8 cellular contexts compared by ENCODE assay signal in the genomic region with DNA sequence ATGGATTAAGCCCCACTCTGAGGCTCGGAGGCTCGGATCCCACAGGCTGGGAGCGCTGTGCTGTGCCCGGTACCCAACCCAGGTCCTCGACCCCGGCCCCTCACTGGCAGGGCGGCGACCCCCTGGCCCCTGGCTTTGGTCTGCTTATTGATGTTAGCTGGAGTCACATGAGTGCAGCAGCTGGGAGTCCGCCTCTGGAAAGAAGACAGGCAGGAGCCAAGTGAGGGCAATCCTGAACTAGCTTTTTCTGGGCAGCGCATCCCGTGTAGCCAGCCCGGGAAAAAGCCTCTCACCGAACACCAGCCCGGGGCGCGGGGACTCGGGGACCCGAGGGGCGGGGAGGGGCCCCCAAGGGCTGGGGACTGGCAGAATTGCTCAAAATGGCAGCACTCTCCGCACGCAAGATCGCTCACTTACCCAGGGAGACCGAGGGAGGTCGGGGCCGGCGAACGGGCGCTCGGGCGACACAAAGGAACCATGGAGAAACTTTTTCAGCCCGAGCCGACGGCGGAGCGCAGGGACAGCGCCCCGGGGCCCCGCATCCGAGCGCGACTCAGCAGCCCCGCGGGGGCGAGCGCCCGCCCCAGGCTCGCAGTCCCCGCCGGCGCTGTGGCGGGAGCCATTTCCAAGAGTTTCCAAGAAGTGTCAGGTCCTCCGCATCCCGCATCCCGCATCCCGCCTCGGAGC. TPM values are rescaled to one million over a fixed set of nuclear protein-coding genes. Genes with fewer than 3 reads are reported as not detected.
A peak's percentile ranks its signal among the peaks of the same experiment; 100 is the strongest.
DNase-seq lines count a peak whose midpoint lies in the region; ATAC-seq and TF ChIP-seq lines count a peak whose summit lies in the region.

No MANE protein-coding gene starts in this region.

- H3K9me3 ChIP-seq in ectodermal cell (ENCODE audit: control insufficient read depth, low read length) (no peaks in the 10 kb centered on the region), neural cell (ENCODE audit: low read length) (no peaks in the 10 kb centered on the region)

- no peaks in the 10 kb centered on the region for H3K9me2 ChIP-seq in neural cell (ENCODE audit: insufficient read depth, low read length)

- peak overlapping the region; percentile 80 for H3K27ac ChIP-seq in ectodermal cell (ENCODE audit: insufficient read depth, low read depth, low read length, poor library complexity, severe bottlenecking)
- H3K27ac ChIP-seq in neural cell (ENCODE audit: low read length): peak overlapping the region; percentile 38

- H3K36me3 Mint-ChIP-seq in HFFc6 (ENCODE audit: low read depth): no peaks in the 10 kb centered on the region

- peaks cover 4% of the 10 kb centered on the region; the same call in 1 of the 2 replicates for H3K9me3 Mint-ChIP-seq in HFFc6

- peaks cover 3% of the 10 kb centered on the region for H3K36me3 ChIP-seq in ectodermal cell (ENCODE audit: control insufficient read depth, insufficient read depth, low read length)
- peaks cover 6% of the 10 kb centered on the region for H3K36me3 ChIP-seq in neural cell (ENCODE audit: insufficient read depth, low read length)

- TF ChIP-seq EP300 in neural cell (conservative IDR thresholded peaks at IDR 0.05; ENCODE audit: poor library complexity, severe bottlenecking): no peak

- TF ChIP-seq CTCF in neural cell (IDR thresholded peaks at IDR 0.05; ENCODE audit: poor library complexity, severe bottlenecking) (no peak), HFFc6 (IDR thresholded peaks at IDR 0.05) (no peak)

- no peak overlapping the region for H3K27ac Mint-ChIP-seq in HFFc6

- peak; percentile 43 for DNase-seq in COR-L47 (lab: John Stamatoyannopoulos, UW)
- DNase-seq in cerebellar nuclear complex (lab: John Stamatoyannopoulos, UW): no peak
- DNase-seq in HFFc6: no peak
- DNase-seq in GOT3 (lab: John Stamatoyannopoulos, UW): no peak

- H3K4me3 ChIP-seq in ectodermal cell (ENCODE audit: insufficient read depth, low read depth, low read length): peak overlapping the region; percentile 80
- peak overlapping the region; percentile 75 for H3K4me3 ChIP-seq in neural cell (ENCODE audit: low read length)

- peaks cover 32% of the 10 kb centered on the region for H3K27me3 ChIP-seq in ectodermal cell (ENCODE audit: control insufficient read depth, insufficient read depth, low read length, poor library complexity, severe bottlenecking)
- no peaks in the 10 kb centered on the region for H3K27me3 ChIP-seq in neural cell (ENCODE audit: insufficient read depth, low read depth, low read length)

- WGBS in ectodermal cell, 2 experiments: 0% methylated on average over 56 of the region's 56 CpGs

- no peaks in the 10 kb centered on the region for H3K4me1 Mint-ChIP-seq in HFFc6 (ENCODE audit: low read depth)

- peak; percentile 10 for ATAC-seq in HG02798 (IDR thresholded peaks at IDR 0.05; ENCODE audit: poor library complexity, unreplicated experiment)
- no peak for ATAC-seq in GM21390 (IDR thresholded peaks at IDR 0.05; ENCODE audit: unreplicated experiment)

- H3K79me2 ChIP-seq in neural cell (replicated peaks; ENCODE audit: insufficient read depth, low read length): peaks cover 30% of the 10 kb centered on the region

- TF ChIP-seq RAD21 in neural cell (conservative IDR thresholded peaks at IDR 0.05): no peak

- peaks cover 6% of the 10 kb centered on the region for H3K27me3 Mint-ChIP-seq in HFFc6 (ENCODE audit: insufficient read depth)

- peak overlapping the region; percentile 16 for H2AFZ ChIP-seq in neural cell (ENCODE audit: low read depth, low read length)

- H3K9ac ChIP-seq in neural cell (ENCODE audit: low read length): peak overlapping the region; percentile 68

- no peaks in the 10 kb centered on the region for H4K20me1 ChIP-seq in neural cell (ENCODE audit: insufficient read depth)

- peaks cover 5% of the 10 kb centered on the region for H3F3A ChIP-seq in neural cell (ENCODE audit: insufficient read depth, low read length, poor library complexity, severe bottlenecking)

- H3K4me1 ChIP-seq in ectodermal cell (ENCODE audit: control insufficient read depth, insufficient read depth, low read length): peaks cover 27% of the 10 kb centered on the region

- no peak overlapping the region for H3K4me3 Mint-ChIP-seq in HFFc6

- H3K4me2 ChIP-seq in neural cell (ENCODE audit: low read length): peak overlapping the region; percentile 98

TF ChIP-seq in neural cell, 6 proteins besides CTCF, POLR2A, EP300 and RAD21:
- TF ChIP-seq TAF1 (IDR thresholded peaks at IDR 0.05; ENCODE audit: low read depth) (no peak), MXI1 (conservative IDR thresholded peaks at IDR 0.05; ENCODE audit: poor library complexity, severe bottlenecking) (peak; percentile 30), SMC3 (conservative IDR thresholded peaks at IDR 0.05; ENCODE audit: poor library complexity) (no peak), EZH2 (IDR thresholded peaks at IDR 0.05; ENCODE audit: borderline replicate concordance, insufficient read depth, low read length, poor library complexity, severe bottlenecking) (no peak), POLR2AphosphoS5 (IDR thresholded peaks at IDR 0.05) (peak; percentile 15)

RNA-seq across cellular contexts. Expression of a gene that starts 0.6 kb away (rescaled TPM):
- polyA plus RNA-seq in ectodermal cell (2013, experiment 1 of 4): 9.5 TPM
- polyA plus RNA-seq in ectodermal cell (2013, experiment 2 of 4): 6.8 TPM
- polyA plus RNA-seq in ectodermal cell (2013, experiment 3 of 4): 8.0 TPM
- 8.5 TPM for polyA plus RNA-seq in ectodermal cell (2013, experiment 4 of 4)
- polyA plus RNA-seq in neural cell: 7.9 and 8.2 TPM in 2 replicates
- 25.0 and 29.7 TPM in 2 replicates for polyA minus RNA-seq in neural cell
- total RNA-seq in HFFc6 (2021; fragmentation: NEBNext Ultra II Directional; extraction: Animal tissue kit (Norgen Biotek cat#: 25700)): not detected
